ENCODE assay signal across 24 cellular contexts in the genomic region with DNA sequence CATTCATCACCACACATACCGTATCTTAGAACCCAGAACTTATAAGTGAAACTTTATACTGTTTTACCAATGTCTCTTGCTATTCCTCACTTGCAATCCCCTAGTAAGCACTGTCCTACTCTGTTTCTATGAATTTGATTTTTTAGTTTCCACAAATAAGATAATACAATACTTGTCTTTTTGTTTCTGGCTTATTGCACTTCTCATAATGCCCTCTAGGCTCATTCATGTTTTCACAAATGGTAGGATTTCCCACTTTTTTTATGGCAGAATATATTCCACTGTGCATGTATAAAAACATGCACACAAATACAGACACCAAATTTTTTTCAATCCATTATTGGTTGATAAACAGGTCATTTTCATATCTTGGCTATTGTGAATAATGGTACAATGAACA.
"Had no signal": no experiment of that assay in that cellular context is flagged by ENCODE, and none has a peak within 500 bp of the region (broad histone marks: within the 10 kb centered on the region; RNA-seq: fewer than 3 reads in every experiment).

No MANE protein-coding gene starts in this region.

- H3K27ac ChIP-seq: foreskin keratinocyte, hepatocyte, left lung, spleen, thoracic aorta, upper lobe of left lung had no signal

- H3K27ac Mint-ChIP-seq: activated B cell treated with CpG ODN at 0.5 μM for 24 hours; activated naive CD8-positive, alpha-beta T cell treated with anti-CD3 and anti-CD28 coated beads for 36 hours; activated T-helper 2 cell treated with anti-CD3 and anti-CD28 coated beads, Interferon-gamma antibody, Interleukin-2, Interleukin-4, amounts not matched to agents 10 μg/mL and 5 μg/mL and 100 μg/mL, durations not matched to agents 14 hours and 24 hours and 36 hours; natural killer cell treated with Interleukin-12 subunit alpha and Interleukin-12 subunit beta and Interleukin-15 and Interleukin-18, amount 100 ng/mL, for 72 hours; T-helper 1 cell treated with Interleukin-12 subunit alpha and Interleukin-12 subunit beta and Interleukin-4 antibody, amounts not matched to agents 30 μg/mL and 1 μg/mL, for 36 hours had no signal

- H2AFZ ChIP-seq: hepatocyte had no signal

- H3K4me3 ChIP-seq: hepatocyte, left lung, spleen, thoracic aorta, upper lobe of left lung had no signal

- H3K36me3 Mint-ChIP-seq: activated naive CD8-positive, alpha-beta T cell treated with anti-CD3 and anti-CD28 coated beads for 36 hours; natural killer cell treated with Interleukin-12 subunit alpha and Interleukin-12 subunit beta and Interleukin-15 and Interleukin-18, amount 100 ng/mL, for 72 hours had no signal

- H3K27me3 Mint-ChIP-seq: activated B cell treated with CpG ODN at 0.5 μM for 24 hours; activated naive CD8-positive, alpha-beta T cell treated with anti-CD3 and anti-CD28 coated beads for 36 hours; natural killer cell treated with Interleukin-12 subunit alpha and Interleukin-12 subunit beta and Interleukin-15 and Interleukin-18, amount 100 ng/mL, for 72 hours had no signal

- H3K4me1 Mint-ChIP-seq: activated B cell treated with CpG ODN at 0.5 μM for 24 hours; activated naive CD8-positive, alpha-beta T cell treated with anti-CD3 and anti-CD28 coated beads for 36 hours had no signal

- H3K9me3 Mint-ChIP-seq: activated naive CD8-positive, alpha-beta T cell treated with anti-CD3 and anti-CD28 coated beads for 36 hours; T-helper 1 cell treated with Interleukin-12 subunit alpha and Interleukin-12 subunit beta and Interleukin-4 antibody, amounts not matched to agents 30 μg/mL and 1 μg/mL, for 36 hours had no signal

- H3K4me3 Mint-ChIP-seq: activated B cell treated with CpG ODN at 0.5 μM for 24 hours; activated naive CD8-positive, alpha-beta T cell treated with anti-CD3 and anti-CD28 coated beads for 36 hours; activated T-cell treated with anti-CD3 and anti-CD28 coated beads, Interleukin-2, amount 50 U/mL, for 4 hours; natural killer cell treated with Interleukin-12 subunit alpha and Interleukin-12 subunit beta and Interleukin-15 and Interleukin-18, amount 100 ng/mL, for 72 hours; T-helper 1 cell treated with Interleukin-12 subunit alpha and Interleukin-12 subunit beta and Interleukin-4 antibody, amounts not matched to agents 30 μg/mL and 1 μg/mL, for 36 hours had no signal

- DNase-seq: activated B cell treated with CpG ODN at 0.5 μM for 24 hours; activated CD4-positive, alpha-beta T cell treated with anti-CD3 and anti-CD28 coated beads for 4 hours; activated CD4-positive, alpha-beta T cell treated with anti-CD3 and anti-CD28 coated beads, Interleukin-2, amount 50 U/mL, for 48 hours; activated CD8-positive, alpha-beta memory T cell treated with anti-CD3 and anti-CD28 coated beads, Interleukin-2, amount 50 U/mL, for 48 hours; activated naive CD4-positive, alpha-beta T cell; activated naive CD8-positive, alpha-beta T cell treated with anti-CD3 and anti-CD28 coated beads for 36 hours; activated T-cell treated with anti-CD3 and anti-CD28 coated beads, Interleukin-2, amount 50 U/mL, for 4 hours; cerebellar nuclear complex; erythroblast; foreskin keratinocyte; kidney glomerular epithelial cell; left lung; occipital lobe; retina; spleen; stimulated activated CD4-positive, alpha-beta T cell treated with anti-CD3 and anti-CD28 coated beads, Interleukin-4, amount 100 ng/mL, for 1 hour; stimulated activated naive CD4-positive, alpha-beta T cell treated with Interleukin-2 at 50 U/mL for 16 hours; T1000; upper lobe of left lung had no signal

- H3K27me3 ChIP-seq: foreskin keratinocyte, hepatocyte, left lung, spleen, upper lobe of left lung had no signal

- H3K4me1 ChIP-seq: foreskin keratinocyte, left lung, spleen, upper lobe of left lung had no signal

- H3K79me2 ChIP-seq: hepatocyte had no signal

- ATAC-seq: activated T-cell treated with anti-CD3 and anti-CD28 coated beads, Interleukin-2, amount 50 U/mL, for 4 hours; foreskin keratinocyte; left lung; natural killer cell treated with Interleukin-12 subunit alpha and Interleukin-12 subunit beta and Interleukin-15 and Interleukin-18, amount 100 ng/mL, for 72 hours had no signal

- H3K36me3 ChIP-seq: left lung, spleen, thoracic aorta, upper lobe of left lung had no signal

- H3K9me3 ChIP-seq: left lung, thoracic aorta, upper lobe of left lung had no signal

- H3K4me2 ChIP-seq: hepatocyte had no signal
